In genomic region chr10:34732926-34733325, GRCh38 we compare ENCODE assay signal across 10 cellular contexts.
A peak's percentile ranks its signal among the peaks of the same experiment; 100 is the strongest.
DNase-seq lines count a peak whose midpoint lies in the region; FAIRE-seq and TF ChIP-seq lines count a peak whose summit lies in the region.
"Had no signal": no experiment of that assay in that cellular context is flagged by ENCODE, and none has a peak within 500 bp of the region (broad histone marks: within the 10 kb centered on the region; RNA-seq: fewer than 3 reads in every experiment).

No MANE protein-coding gene starts in this region.

- H3K4me1 Mint-ChIP-seq in activated naive CD4-positive, alpha-beta T cell treated with anti-CD3 and anti-CD28 coated beads for 36 hours (ENCODE audit: low read depth), result peaks cover 3% of the 10 kb centered on the region

- intact Hi-C loops in OCI-LY7 (cut with micrococcal nuclease; ENCODE audit: unreplicated experiment), result no loop called here
- intact Hi-C loops in sigmoid colon (cut with DNase I), result no loop called here
- intact Hi-C loops in activated naive CD4-positive, alpha-beta T cell treated with anti-CD3 and anti-CD28 coated beads for 36 hours (cut with micrococcal nuclease), result no loop called here

- H3K36me3 ChIP-seq in OCI-LY7 (ENCODE audit: insufficient read depth, low read length) (no peaks in the 10 kb centered on the region), sigmoid colon (no peaks in the 10 kb centered on the region)

- BruUV-seq in OCI-LY7 (replicated peaks; lab: Mats Ljungman, UMichigan), result no TSS peak

- H3K9me3 Mint-ChIP-seq in activated naive CD4-positive, alpha-beta T cell treated with anti-CD3 and anti-CD28 coated beads for 36 hours, result no peaks in the 10 kb centered on the region
- H3K9me3 Mint-ChIP-seq: dendritic cell treated with granulocyte-macrophage colony-stimulating factor and Interleukin-4, amounts not matched to agents 40 ng/mL and 50 ng/mL, for 4 days had no signal

- H3K36me3 Mint-ChIP-seq in activated naive CD4-positive, alpha-beta T cell treated with anti-CD3 and anti-CD28 coated beads for 36 hours (ENCODE audit: low read depth), result no peaks in the 10 kb centered on the region

- H3K79me2 ChIP-seq in OCI-LY7 (ENCODE audit: insufficient read depth, low read depth, low read length), result no peaks in the 10 kb centered on the region

- TF ChIP-seq CTCF in AG04450 (IDR thresholded peaks at IDR 0.05; ENCODE audit: low read depth, low read length) (peak; percentile 32), OCI-LY7 (conservative IDR thresholded peaks at IDR 0.05; ENCODE audit: low read length) (peak; percentile 70), fibroblast of the aortic adventitia (IDR thresholded peaks at IDR 0.05; ENCODE audit: insufficient read depth, low read length) (peak; percentile 11), sigmoid colon (IDR thresholded peaks at IDR 0.05) (no peak)

- H3K27ac ChIP-seq in AG04450 (ENCODE audit: low read depth, low read length) (no peak overlapping the region), OCI-LY7 (ENCODE audit: low read depth, low read length, poor library complexity, severe bottlenecking) (no peak overlapping the region), sigmoid colon (no peak overlapping the region)

- H3K9me3 ChIP-seq in AG04450 (ENCODE audit: control insufficient read depth, insufficient read depth, low read length), result no peaks in the 10 kb centered on the region; the same call in 1 of the 2 replicates
- H3K9me3 ChIP-seq in OCI-LY7 (ENCODE audit: low read length), result no peaks in the 10 kb centered on the region
- no peaks in the 10 kb centered on the region for H3K9me3 ChIP-seq in sigmoid colon

- H3K4me2 ChIP-seq in OCI-LY7 (ENCODE audit: low read length), result no peak overlapping the region

- no peak for TF ChIP-seq EP300 in sigmoid colon (IDR thresholded peaks at IDR 0.05)

- no peak overlapping the region for H2AFZ ChIP-seq in OCI-LY7 (ENCODE audit: low read length)

- WGBS in sigmoid colon, 2 donors, result 72 to 77% methylated on average over 4 of the region's 4 CpGs

- H3K4me1 ChIP-seq in OCI-LY7 (ENCODE audit: insufficient read depth, low read length, poor library complexity, severe bottlenecking) (no peaks in the 10 kb centered on the region), sigmoid colon (peaks cover 0 to 76% (median 44%) of the 10 kb centered on the region in 4 donors)

- CTCF ChIA-PET in AG04450 (lab: Charles Lee), result interaction anchor here (0.5 to 3.3 kb wide), 9 partner anchors 9 to 463 kb away, joined by 3 to 21 read pairs (median 3); no protein-coding TSS in a partner anchor
- CTCF ChIA-PET in OCI-LY7 (lab: Charles Lee; ENCODE audit: unreplicated experiment), result interaction anchor here (0.6 kb wide), 1 partner anchor 8 kb away, joined by 3 read pairs; no protein-coding TSS in a partner anchor
- CTCF ChIA-PET in activated naive CD4-positive, alpha-beta T cell treated with anti-CD3 and anti-CD28 coated beads for 36 hours (lab: Charles Lee), result interaction anchor here (0.6 to 1.2 kb wide), 3 partner anchors 26 to 262 kb away, joined by 3 read pairs; no protein-coding TSS in a partner anchor

- no peak overlapping the region for H3K4me3 ChIP-seq in AG04450 (ENCODE audit: low read depth, low read length)
- H3K4me3 ChIP-seq in OCI-LY7 (ENCODE audit: low read depth, low read length, poor library complexity, severe bottlenecking), result no peak overlapping the region
- no peak overlapping the region for H3K4me3 ChIP-seq in fibroblast of the aortic adventitia (ENCODE audit: low read depth, low read length)
- H3K4me3 ChIP-seq in sigmoid colon, result no peak overlapping the region

- H3K27me3 ChIP-seq in AG04450 (ENCODE audit: control insufficient read depth, insufficient read depth, low read length), result no peaks in the 10 kb centered on the region
- no peaks in the 10 kb centered on the region for H3K27me3 ChIP-seq in sigmoid colon

- no peak overlapping the region for H3K27ac Mint-ChIP-seq in activated naive CD4-positive, alpha-beta T cell treated with anti-CD3 and anti-CD28 coated beads for 36 hours
- H3K27ac Mint-ChIP-seq: dendritic cell treated with granulocyte-macrophage colony-stimulating factor and Interleukin-4, amounts not matched to agents 40 ng/mL and 50 ng/mL, for 4 days had no signal

- peaks cover 3% of the 10 kb centered on the region for H3K27me3 Mint-ChIP-seq in activated naive CD4-positive, alpha-beta T cell treated with anti-CD3 and anti-CD28 coated beads for 36 hours (ENCODE audit: low read depth)

- no peak for TF ChIP-seq POLR2A in sigmoid colon (IDR thresholded peaks at IDR 0.05)

- H3K9me2 ChIP-seq in OCI-LY7 (ENCODE audit: insufficient read depth, low read length), result no peaks in the 10 kb centered on the region

- no peak for DNase-seq in AG04450 (ENCODE audit: low read depth, low spot score)
- DNase-seq in GM18507 (ENCODE audit: extremely low spot score, insufficient read length, low read depth), result no peak
- peak; percentile 11 for DNase-seq in OCI-LY7 (ENCODE audit: low spot score)
- peak; percentile 34 for DNase-seq in fibroblast of the aortic adventitia (ENCODE audit: low read depth)
- DNase-seq in sigmoid colon, result no peak
- DNase-seq in activated naive CD4-positive, alpha-beta T cell treated with anti-CD3 and anti-CD28 coated beads for 36 hours, result no peak
- no peak for DNase-seq in NCI-H526 treated with DMSO at 0.1 percent for 48 hours (lab: John Stamatoyannopoulos, UW)
- no peak for DNase-seq in NCI-H774 (lab: John Stamatoyannopoulos, UW)
- DNase-seq: NCI-H1694 had no signal

- FAIRE-seq in GM18507 (lab: Jason Lieb, UNC), result peak; percentile 73

- POLR2A ChIA-PET in AG04450 (lab: Yijun Ruan, JAX) (interaction anchor here (0.9 kb wide), 1 partner anchor 294 kb away, joined by 5 read pairs; no protein-coding TSS in a partner anchor), OCI-LY7 (lab: Charles Lee) (no interaction called here)

- no peaks in the 10 kb centered on the region for H4K20me1 ChIP-seq in OCI-LY7 (ENCODE audit: insufficient read depth, low read length)

- no peak overlapping the region for H3K4me3 Mint-ChIP-seq in activated naive CD4-positive, alpha-beta T cell treated with anti-CD3 and anti-CD28 coated beads for 36 hours
- H3K4me3 Mint-ChIP-seq: dendritic cell treated with granulocyte-macrophage colony-stimulating factor and Interleukin-4, amounts not matched to agents 40 ng/mL and 50 ng/mL, for 4 days had no signal

Comparison
In these comparisons a context has a peak if more than half of its experiments do, and no peak if none do; other contexts are left out.
1. DNase-seq: peak in OCI-LY7 (single experiment) and fibroblast of the aortic adventitia (single experiment); none in AG04450 (single experiment), GM18507 (single experiment), sigmoid colon (single experiment), activated naive CD4-positive, alpha-beta T cell treated with anti-CD3 and anti-CD28 coated beads for 36 hours (single experiment), NCI-H526 treated with DMSO at 0.1 percent for 48 hours (single experiment) and NCI-H774 (single experiment).
2. CTCF ChIP-seq: peak in AG04450 (single experiment), OCI-LY7 (single experiment) and fibroblast of the aortic adventitia (single experiment); none in sigmoid colon (0 of 4).